Comparison of ENCODE assay signal across 8 cellular contexts in the genomic region with DNA sequence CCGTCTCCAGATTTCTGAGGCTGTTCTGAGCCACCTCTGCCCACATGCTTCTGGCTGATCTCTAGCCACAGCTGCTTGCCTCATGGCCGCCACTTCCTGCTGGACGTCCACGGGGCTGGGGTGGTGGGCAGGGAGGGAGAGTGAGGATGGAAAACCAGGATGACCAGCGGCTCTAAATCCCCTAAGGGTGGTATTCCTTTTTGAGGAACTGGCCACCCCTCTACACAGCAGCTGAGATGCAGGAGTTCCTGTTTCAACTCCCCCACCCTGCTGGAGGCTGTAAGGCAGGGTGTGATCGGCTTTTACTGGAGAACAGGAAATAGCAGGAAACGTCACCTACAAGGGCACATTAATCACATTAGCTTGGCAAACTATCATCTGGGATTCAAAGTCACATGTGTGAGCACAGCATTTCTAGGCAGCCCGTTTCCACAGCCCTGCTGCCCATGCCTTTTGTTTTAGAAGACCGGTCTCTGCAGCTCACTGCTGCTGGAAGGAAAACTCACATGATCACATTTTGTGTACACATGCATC.
A peak's percentile ranks its signal among the peaks of the same experiment; 100 is the strongest.
DNase-seq lines count a peak whose midpoint lies in the region; ATAC-seq lines count a peak whose summit lies in the region.

No MANE protein-coding gene starts in this region.

- ATAC-seq in central memory CD8-positive, alpha-beta T cell (replicated peaks; ENCODE audit: extremely low read depth, poor library complexity, severe bottlenecking), result peak; percentile 36
- peak; percentile 52 for ATAC-seq in memory B cell (ENCODE audit: low read depth)
- ATAC-seq in activated T-cell treated with anti-CD3 and anti-CD28 coated beads, Interleukin-2, amount 50 U/mL, for 4 hours, result no peak

- no peaks in the 10 kb centered on the region for H3K4me1 Mint-ChIP-seq in central memory CD8-positive, alpha-beta T cell
- H3K4me1 Mint-ChIP-seq in memory B cell, result peaks cover 4% of the 10 kb centered on the region
- H3K4me1 Mint-ChIP-seq in activated T-cell treated with anti-CD3 and anti-CD28 coated beads, Interleukin-2, amount 50 U/mL, for 4 hours (ENCODE audit: low read depth), result no peaks in the 10 kb centered on the region

- H3K27ac Mint-ChIP-seq in central memory CD8-positive, alpha-beta T cell (ENCODE audit: low read depth), result no peak overlapping the region
- no peak overlapping the region for H3K27ac Mint-ChIP-seq in memory B cell

- DNase-seq in AG20443 (ENCODE audit: low spot score) (peak; percentile 78), NCI-H2081 (lab: John Stamatoyannopoulos, UW) (peak; percentile 31 to 84), memory B cell (ENCODE audit: low spot score in 2 of 2) (no peak), SW480 (ENCODE audit: low spot score) (no peak), NCI-H1694 treated with DMSO at 0.1 percent for 48 hours (lab: John Stamatoyannopoulos, UW) (no peak), DMS 273 treated with DMSO at 0.1 percent for 48 hours (lab: John Stamatoyannopoulos, UW) (no peak)
- DNase-seq in central memory CD8-positive, alpha-beta T cell (ENCODE audit: low spot score in 2 of 2), result no peak
- no peak for DNase-seq in activated T-cell treated with anti-CD3 and anti-CD28 coated beads, Interleukin-2, amount 50 U/mL, for 4 hours

- H3K27me3 Mint-ChIP-seq in central memory CD8-positive, alpha-beta T cell, result peaks cover 38% of the 10 kb centered on the region
- H3K27me3 Mint-ChIP-seq in memory B cell, result peaks cover 4% of the 10 kb centered on the region
- H3K27me3 Mint-ChIP-seq in activated T-cell treated with anti-CD3 and anti-CD28 coated beads, Interleukin-2, amount 50 U/mL, for 4 hours (ENCODE audit: low read depth), result peaks cover 17% of the 10 kb centered on the region

- no peak overlapping the region for H3K4me3 Mint-ChIP-seq in central memory CD8-positive, alpha-beta T cell
- H3K4me3 Mint-ChIP-seq in memory B cell, result no peak overlapping the region
- H3K4me3 Mint-ChIP-seq in activated T-cell treated with anti-CD3 and anti-CD28 coated beads, Interleukin-2, amount 50 U/mL, for 4 hours, result no peak overlapping the region

- H3K9me3 Mint-ChIP-seq in central memory CD8-positive, alpha-beta T cell, result peaks cover 6% of the 10 kb centered on the region
- H3K9me3 Mint-ChIP-seq in memory B cell, result peaks cover 6% of the 10 kb centered on the region
- peaks cover 21% of the 10 kb centered on the region for H3K9me3 Mint-ChIP-seq in activated T-cell treated with anti-CD3 and anti-CD28 coated beads, Interleukin-2, amount 50 U/mL, for 4 hours

- H3K36me3 Mint-ChIP-seq in central memory CD8-positive, alpha-beta T cell (ENCODE audit: insufficient read depth), result no peaks in the 10 kb centered on the region
- no peaks in the 10 kb centered on the region for H3K36me3 Mint-ChIP-seq in memory B cell
- H3K36me3 Mint-ChIP-seq in activated T-cell treated with anti-CD3 and anti-CD28 coated beads, Interleukin-2, amount 50 U/mL, for 4 hours (ENCODE audit: insufficient read depth), result no peaks in the 10 kb centered on the region

Comparison
In these comparisons a context has a peak if more than half of its experiments do, and no peak if none do; other contexts are left out.
1. DNase-seq: peak in AG20443 (single experiment) and NCI-H2081 (2 of 2); none in central memory CD8-positive, alpha-beta T cell (0 of 2), memory B cell (0 of 2), SW480 (single experiment), activated T-cell treated with anti-CD3 and anti-CD28 coated beads, Interleukin-2, amount 50 U/mL, for 4 hours (single experiment), NCI-H1694 treated with DMSO at 0.1 percent for 48 hours (single experiment) and DMS 273 treated with DMSO at 0.1 percent for 48 hours (single experiment).
2. ATAC-seq: peak in central memory CD8-positive, alpha-beta T cell (single experiment) and memory B cell (single experiment); none in activated T-cell treated with anti-CD3 and anti-CD28 coated beads, Interleukin-2, amount 50 U/mL, for 4 hours (0 of 2).